In the genomic region with DNA sequence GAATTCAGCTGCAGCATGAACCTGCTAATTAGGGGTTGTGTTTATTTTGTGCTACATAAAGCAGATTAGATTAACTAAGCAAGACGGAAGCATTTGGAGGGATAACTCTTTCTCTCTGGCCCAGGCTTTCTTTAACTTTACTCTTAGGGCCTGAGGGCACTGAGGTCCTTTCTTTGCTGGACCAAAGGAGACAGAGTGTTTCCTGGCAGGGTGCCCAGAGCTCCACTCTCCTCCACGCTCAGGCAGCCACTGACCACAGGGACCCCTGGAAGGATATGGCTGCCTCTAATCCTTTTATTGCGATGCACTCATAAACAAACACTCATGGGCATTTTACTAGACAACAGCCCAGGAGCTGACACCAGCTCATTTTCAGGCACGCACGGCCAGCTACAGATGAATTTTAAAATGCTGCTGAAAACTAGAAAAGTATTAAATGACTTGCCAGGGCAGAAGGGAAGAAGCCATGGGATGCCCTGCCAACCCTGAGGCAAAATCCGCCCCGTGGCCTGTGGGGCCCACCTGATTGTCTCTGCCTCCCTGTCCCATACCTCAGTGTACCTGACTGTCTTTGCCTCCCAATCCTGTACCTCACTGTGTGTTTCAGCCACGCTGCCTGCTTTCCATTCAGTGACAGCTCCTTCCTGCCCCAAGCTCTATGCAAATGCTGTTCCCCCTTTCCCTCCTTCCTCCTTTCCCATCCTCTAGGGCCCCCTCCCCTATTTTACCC, we compare ENCODE assay signal across 1 cellular context.
TF ChIP-seq lines count a peak whose summit lies in the region.

No MANE protein-coding gene starts in this region.

TF ChIP-seq in K562, 482 proteins besides CTCF, POLR2A, EP300 and RAD21 (continued from another document):
- TF ChIP-seq, protein P1, sequence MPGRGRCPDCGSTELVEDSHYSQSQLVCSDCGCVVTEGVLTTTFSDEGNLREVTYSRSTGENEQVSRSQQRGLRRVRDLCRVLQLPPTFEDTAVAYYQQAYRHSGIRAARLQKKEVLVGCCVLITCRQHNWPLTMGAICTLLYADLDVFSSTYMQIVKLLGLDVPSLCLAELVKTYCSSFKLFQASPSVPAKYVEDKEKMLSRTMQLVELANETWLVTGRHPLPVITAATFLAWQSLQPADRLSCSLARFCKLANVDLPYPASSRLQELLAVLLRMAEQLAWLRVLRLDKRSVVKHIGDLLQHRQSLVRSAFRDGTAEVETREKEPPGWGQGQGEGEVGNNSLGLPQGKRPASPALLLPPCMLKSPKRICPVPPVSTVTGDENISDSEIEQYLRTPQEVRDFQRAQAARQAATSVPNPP (IDR thresholded peaks at IDR 0.05; ENCODE audit: borderline replicate concordance, insufficient read depth, insufficient read length) = no peak
- TF ChIP-seq, protein P2, sequence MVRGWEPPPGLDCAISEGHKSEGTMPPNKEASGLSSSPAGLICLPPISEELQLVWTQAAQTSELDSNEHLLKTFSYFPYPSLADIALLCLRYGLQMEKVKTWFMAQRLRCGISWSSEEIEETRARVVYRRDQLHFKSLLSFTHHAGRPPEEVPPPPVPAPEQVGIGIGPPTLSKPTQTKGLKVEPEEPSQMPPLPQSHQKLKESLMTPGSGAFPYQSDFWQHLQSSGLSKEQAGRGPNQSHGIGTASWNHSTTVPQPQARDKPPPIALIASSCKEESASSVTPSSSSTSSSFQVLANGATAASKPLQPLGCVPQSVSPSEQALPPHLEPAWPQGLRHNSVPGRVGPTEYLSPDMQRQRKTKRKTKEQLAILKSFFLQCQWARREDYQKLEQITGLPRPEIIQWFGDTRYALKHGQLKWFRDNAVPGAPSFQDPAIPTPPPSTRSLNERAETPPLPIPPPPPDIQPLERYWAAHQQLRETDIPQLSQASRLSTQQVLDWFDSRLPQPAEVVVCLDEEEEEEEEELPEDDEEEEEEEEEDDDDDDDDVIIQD (CRISPR knock-in tag; IDR thresholded peaks at IDR 0.05) = no peak
- no peak for TF ChIP-seq ZSCAN29 (IDR thresholded peaks at IDR 0.05)
